ENCODE assay signal across 8 cellular contexts in genomic region chr3:172317984-172318383, GRCh38.
DNase-seq lines count a peak whose midpoint lies in the region; ATAC-seq, FAIRE-seq and TF ChIP-seq lines count a peak whose summit lies in the region.

No MANE protein-coding gene starts in this region.

- ATAC-seq in stimulated activated memory B cell treated with anti-CD40 and anti-IgM and Interleukin-4, amounts not matched to agents 10 μg/mL and 1 μg/mL and 100 μg/mL, for 72 hours, result no peak

- H3K9me3 Mint-ChIP-seq in Calu3 (ENCODE audit: low read depth, unreplicated experiment), result no peaks in the 10 kb centered on the region
- H3K9me3 Mint-ChIP-seq in stimulated activated memory B cell treated with anti-CD40 and anti-IgM and Interleukin-4, amounts not matched to agents 10 μg/mL and 1 μg/mL and 100 μg/mL, for 72 hours, result no peaks in the 10 kb centered on the region

- H3K9me3 ChIP-seq in vagina, result no peaks in the 10 kb centered on the region

- peak; percentile 90 for FAIRE-seq in H54 (lab: Jason Lieb, UNC)

- DNase-seq in Calu3, result peak; percentile 61
- peak; percentile 61 for DNase-seq in H54 (ENCODE audit: insufficient read length, low spot score)
- peak; percentile 73 for DNase-seq in NCI-H226
- peak; percentile 78 for DNase-seq in coronary artery (ENCODE audit: low spot score)
- peak; percentile 59 for DNase-seq in medulla oblongata (ENCODE audit: extremely low spot score)
- no peak for DNase-seq in vagina (ENCODE audit: extremely low spot score in 2 of 2)
- DNase-seq in NAMALWA (ENCODE audit: low spot score), result no peak

- CTCF ChIA-PET in Calu3 (lab: Charles Lee), result interaction anchor here (0.7 to 1.7 kb wide), 2 partner anchors 14 to 24 kb away, joined by 3 to 7 read pairs; no protein-coding TSS in a partner anchor

- TF ChIP-seq CTCF in Calu3 (IDR thresholded peaks at IDR 0.05; ENCODE audit: unreplicated experiment) (no peak), coronary artery (IDR thresholded peaks at IDR 0.05) (no peak), vagina (IDR thresholded peaks at IDR 0.05) (no peak)

- peaks cover 68% of the 10 kb centered on the region for H3K4me1 ChIP-seq in vagina

- peak overlapping the region; percentile 99 for H3K27ac Mint-ChIP-seq in Calu3 (ENCODE audit: unreplicated experiment)
- no peak overlapping the region for H3K27ac Mint-ChIP-seq in stimulated activated memory B cell treated with anti-CD40 and anti-IgM and Interleukin-4, amounts not matched to agents 10 μg/mL and 1 μg/mL and 100 μg/mL, for 72 hours

- H3K36me3 Mint-ChIP-seq in Calu3 (ENCODE audit: insufficient read depth, unreplicated experiment), result peaks cover 96% of the 10 kb centered on the region
- H3K36me3 Mint-ChIP-seq in stimulated activated memory B cell treated with anti-CD40 and anti-IgM and Interleukin-4, amounts not matched to agents 10 μg/mL and 1 μg/mL and 100 μg/mL, for 72 hours, result peaks cover 9% of the 10 kb centered on the region

- H3K27me3 ChIP-seq in vagina, result no peaks in the 10 kb centered on the region

- H3K27ac ChIP-seq in coronary artery (peak overlapping the region; percentile 85 to 87), vagina (peak overlapping the region; percentile 59)

- no TSS peak for BruUV-seq in Calu3 (replicated peaks; lab: Mats Ljungman, UMichigan)

- H3K4me1 Mint-ChIP-seq in Calu3 (ENCODE audit: low read depth, unreplicated experiment), result peaks cover 75% of the 10 kb centered on the region
- H3K4me1 Mint-ChIP-seq in stimulated activated memory B cell treated with anti-CD40 and anti-IgM and Interleukin-4, amounts not matched to agents 10 μg/mL and 1 μg/mL and 100 μg/mL, for 72 hours, result peaks cover 8% of the 10 kb centered on the region

- peak overlapping the region; percentile 55 for H3K4me3 Mint-ChIP-seq in Calu3 (ENCODE audit: low read depth, unreplicated experiment)
- H3K4me3 Mint-ChIP-seq in stimulated activated memory B cell treated with anti-CD40 and anti-IgM and Interleukin-4, amounts not matched to agents 10 μg/mL and 1 μg/mL and 100 μg/mL, for 72 hours, result no peak overlapping the region

- no peaks in the 10 kb centered on the region for H3K27me3 Mint-ChIP-seq in Calu3 (ENCODE audit: unreplicated experiment)
- H3K27me3 Mint-ChIP-seq in stimulated activated memory B cell treated with anti-CD40 and anti-IgM and Interleukin-4, amounts not matched to agents 10 μg/mL and 1 μg/mL and 100 μg/mL, for 72 hours, result no peaks in the 10 kb centered on the region

- intact Hi-C loops in Calu3 (cut with micrococcal nuclease; ENCODE audit: unreplicated experiment) (no loop called here), vagina (cut with DNase I) (no loop called here)

- TF ChIP-seq POLR2A in H54 (IDR thresholded peaks at IDR 0.05; ENCODE audit: low read depth, low read length) (no peak), vagina (IDR thresholded peaks at IDR 0.05) (no peak)

- H3K36me3 ChIP-seq in vagina, result no peaks in the 10 kb centered on the region

- no peak overlapping the region for H3K4me3 ChIP-seq in coronary artery
- H3K4me3 ChIP-seq in vagina, result no peak overlapping the region

Comparison
In these comparisons a context has a peak if more than half of its experiments do, and no peak if none do; other contexts are left out.
1. DNase-seq: peak in Calu3 (single experiment), H54 (single experiment), NCI-H226 (single experiment), coronary artery (single experiment) and medulla oblongata (single experiment); none in vagina (0 of 2) and NAMALWA (single experiment).